In genomic region chr19:35011091-35011689, GRCh38 we compare ENCODE assay signal across 16 cellular contexts. TPM values are rescaled to one million over a fixed set of nuclear protein-coding genes. Genes with fewer than 3 reads are reported as not detected.
DNase-seq lines count a peak whose midpoint lies in the region; TF ChIP-seq lines count a peak whose summit lies in the region.
"Had no signal": no experiment of that assay in that cellular context is flagged by ENCODE, and none has a peak within 500 bp of the region (broad histone marks: within the 10 kb centered on the region; RNA-seq: fewer than 3 reads in every experiment).

No MANE protein-coding gene starts in this region.

- peak; percentile 28 for DNase-seq in activated naive CD4-positive, alpha-beta T cell treated with anti-CD3 and anti-CD28 coated beads for 36 hours
- DNase-seq in activated naive CD4-positive, alpha-beta T cell treated with anti-CD3 and anti-CD28 coated beads, Interleukin-2, amount 50 U/mL, for 16 hours = no peak
- DNase-seq in HL-60 (ENCODE audit: low read depth in 1 of 2, low spot score in 1 of 2) (peak; percentile 35 to 68), putamen (ENCODE audit: low spot score) (no peak), NCI-H1092 treated with DMSO at 0.1 percent for 48 hours (lab: John Stamatoyannopoulos, UW) (no peak), NCI-H2227 (lab: John Stamatoyannopoulos, UW; ENCODE audit: unreplicated experiment) (no peak)
- no peak for DNase-seq in activated naive CD8-positive, alpha-beta T cell treated with anti-CD3 and anti-CD28 coated beads for 36 hours
- DNase-seq: NCI-H1105, NCI-H748 treated with DMSO at 0.1 percent for 48 hours, PC-3 had no signal

- no peak for TF ChIP-seq CTCF in HL-60 (IDR thresholded peaks at IDR 0.05; ENCODE audit: insufficient read depth, low read length)

- H3K27me3 Mint-ChIP-seq in activated naive CD4-positive, alpha-beta T cell treated with anti-CD3 and anti-CD28 coated beads for 36 hours (ENCODE audit: low read depth) = no peaks in the 10 kb centered on the region
- no peaks in the 10 kb centered on the region for H3K27me3 Mint-ChIP-seq in activated naive CD8-positive, alpha-beta T cell treated with anti-CD3 and anti-CD28 coated beads for 36 hours

- CTCF ChIA-PET in activated naive CD4-positive, alpha-beta T cell treated with anti-CD3 and anti-CD28 coated beads for 36 hours (lab: Charles Lee) = interaction anchor here (2.1 to 8.4 kb wide), 2 partner anchors 10 to 40 kb away, joined by 13 to 110 read pairs; partner anchors contain the start of gene GRAMD1A

- peaks cover 65% of the 10 kb centered on the region for H3K4me1 Mint-ChIP-seq in activated naive CD4-positive, alpha-beta T cell treated with anti-CD3 and anti-CD28 coated beads for 36 hours (ENCODE audit: low read depth)
- H3K4me1 Mint-ChIP-seq in activated naive CD8-positive, alpha-beta T cell treated with anti-CD3 and anti-CD28 coated beads for 36 hours = peaks cover 54% of the 10 kb centered on the region

- H3K4me3 Mint-ChIP-seq in activated naive CD4-positive, alpha-beta T cell treated with anti-CD3 and anti-CD28 coated beads for 36 hours = no peak overlapping the region
- peak overlapping the region; percentile 34 for H3K4me3 Mint-ChIP-seq in activated naive CD8-positive, alpha-beta T cell treated with anti-CD3 and anti-CD28 coated beads for 36 hours

- no peaks in the 10 kb centered on the region for H3K9me3 Mint-ChIP-seq in activated naive CD4-positive, alpha-beta T cell treated with anti-CD3 and anti-CD28 coated beads for 36 hours
- H3K9me3 Mint-ChIP-seq in activated naive CD8-positive, alpha-beta T cell treated with anti-CD3 and anti-CD28 coated beads for 36 hours = no peaks in the 10 kb centered on the region

- intact Hi-C loops in activated naive CD4-positive, alpha-beta T cell treated with anti-CD3 and anti-CD28 coated beads for 36 hours (cut with micrococcal nuclease) = loop anchor here (5.0 kb wide), 1 partner anchor 374 kb away; no protein-coding TSS in a partner anchor

- H3K27me3 ChIP-seq in HL-60 (ENCODE audit: insufficient read depth, poor library complexity, severe bottlenecking) = no peaks in the 10 kb centered on the region
- H3K27me3 ChIP-seq: adrenal gland had no signal

- H3K4me3 ChIP-seq in HL-60 (replicated peaks; ENCODE audit: insufficient read depth, low read length) = no peak overlapping the region
- H3K4me3 ChIP-seq in skin epidermis = no peak overlapping the region
- H3K4me3 ChIP-seq: adrenal gland, GM12878 had no signal

- H3K36me3 Mint-ChIP-seq in activated naive CD4-positive, alpha-beta T cell treated with anti-CD3 and anti-CD28 coated beads for 36 hours (ENCODE audit: low read depth) = peaks cover 43% of the 10 kb centered on the region
- H3K36me3 Mint-ChIP-seq in activated naive CD8-positive, alpha-beta T cell treated with anti-CD3 and anti-CD28 coated beads for 36 hours = peaks cover 56% of the 10 kb centered on the region

- H3K27ac ChIP-seq in HL-60 (replicated peaks) = peak overlapping the region; percentile 62
- H3K27ac ChIP-seq in skin epidermis = peak overlapping the region in 15 of 21 experiments; percentile 2 to 87 (median 51)
- H3K27ac ChIP-seq: adrenal gland had no signal

- peak overlapping the region; percentile 90 for H3K27ac Mint-ChIP-seq in activated naive CD4-positive, alpha-beta T cell treated with anti-CD3 and anti-CD28 coated beads for 36 hours
- peak overlapping the region; percentile 90 for H3K27ac Mint-ChIP-seq in activated naive CD8-positive, alpha-beta T cell treated with anti-CD3 and anti-CD28 coated beads for 36 hours

RNA-seq across cellular contexts. Expression of gene GRAMD1A, which starts 11.1 kb away (rescaled TPM):
- total RNA-seq in activated naive CD4-positive, alpha-beta T cell treated with anti-CD3 and anti-CD28 coated beads for 36 hours = 100 to 1,000 TPM; 117 to 125 TPM
- 100 to 1,000 TPM; 135 to 140 TPM for total RNA-seq in activated naive CD8-positive, alpha-beta T cell treated with anti-CD3 and anti-CD28 coated beads for 36 hours

RNA-seq across cellular contexts. Expression of gene SCN1B, which starts 19.1 kb away (rescaled TPM):
- under 1 TPM; 0.83 to 0.89 TPM for total RNA-seq in activated naive CD4-positive, alpha-beta T cell treated with anti-CD3 and anti-CD28 coated beads for 36 hours
- under 1 TPM; 0.45 to 0.98 TPM for total RNA-seq in activated naive CD8-positive, alpha-beta T cell treated with anti-CD3 and anti-CD28 coated beads for 36 hours

RNA-seq across cellular contexts. Expression of gene HPN, which starts 30.3 kb away (rescaled TPM):
- total RNA-seq in activated naive CD4-positive, alpha-beta T cell treated with anti-CD3 and anti-CD28 coated beads for 36 hours = not detected
- under 1 TPM in 1 of 2 experiments, not detected in 1; 0.31 TPM for total RNA-seq in activated naive CD8-positive, alpha-beta T cell treated with anti-CD3 and anti-CD28 coated beads for 36 hours
- total RNA-seq: activated CD8-positive, alpha-beta memory T cell treated with anti-CD3 and anti-CD28 coated beads for 36 hours; fibroblast of villous mesenchyme; G401 had no signal

RNA-seq across cellular contexts. Expression of gene ZNF792, which starts 47.2 kb away (rescaled TPM):
- 1 to 10 TPM; 3.1 to 3.5 TPM for total RNA-seq in activated naive CD4-positive, alpha-beta T cell treated with anti-CD3 and anti-CD28 coated beads for 36 hours
- 1 to 10 TPM; 3.4 to 4.6 TPM for total RNA-seq in activated naive CD8-positive, alpha-beta T cell treated with anti-CD3 and anti-CD28 coated beads for 36 hours

Comparison
In these comparisons a context has a peak if more than half of its experiments do, and no peak if none do; other contexts are left out.
1. DNase-seq: peak in activated naive CD4-positive, alpha-beta T cell treated with anti-CD3 and anti-CD28 coated beads for 36 hours (single experiment) and HL-60 (2 of 2); none in activated naive CD4-positive, alpha-beta T cell treated with anti-CD3 and anti-CD28 coated beads, Interleukin-2, amount 50 U/mL, for 16 hours (single experiment), activated naive CD8-positive, alpha-beta T cell treated with anti-CD3 and anti-CD28 coated beads for 36 hours (single experiment), putamen (single experiment), NCI-H1092 treated with DMSO at 0.1 percent for 48 hours (single experiment) and NCI-H2227 (single experiment).